ENCODE assay signal across 8 cellular contexts in genomic region chr10:89332718-89333281, GRCh38. TPM values are rescaled to one million over a fixed set of nuclear protein-coding genes. Genes with fewer than 3 reads are reported as not detected.
A peak's percentile ranks its signal among the peaks of the same experiment; 100 is the strongest.
DNase-seq lines count a peak whose midpoint lies in the region; ATAC-seq, FAIRE-seq and TF ChIP-seq lines count a peak whose summit lies in the region.

No MANE protein-coding gene starts in this region.

- H3K4me1 Mint-ChIP-seq in CD8-positive, alpha-beta T cell (ENCODE audit: low read depth) = peaks cover 63% of the 10 kb centered on the region
- peaks cover 87% of the 10 kb centered on the region for H3K4me1 Mint-ChIP-seq in activated CD8-positive, alpha-beta T cell treated with anti-CD3 and anti-CD28 coated beads, Interleukin-2, amount 10 ng/mL, durations not matched to agents 7 days and 5 days (ENCODE audit: low read depth)

- H3K9me3 Mint-ChIP-seq in CD8-positive, alpha-beta T cell = no peaks in the 10 kb centered on the region
- H3K9me3 Mint-ChIP-seq in activated CD8-positive, alpha-beta T cell treated with anti-CD3 and anti-CD28 coated beads, Interleukin-2, amount 10 ng/mL, durations not matched to agents 7 days and 5 days (ENCODE audit: insufficient read depth) = no peaks in the 10 kb centered on the region

- POLR2A ChIA-PET in CD8-positive, alpha-beta T cell (lab: Charles Lee) = interaction anchor here (0.6 to 0.9 kb wide), 2 partner anchors 82 to 1989 kb away, joined by 3 to 4 read pairs; partner anchors contain the start of gene LIPA
- POLR2A ChIA-PET in activated CD8-positive, alpha-beta T cell treated with anti-CD3 and anti-CD28 coated beads, Interleukin-2, amount 10 ng/mL, durations not matched to agents 7 days and 5 days (lab: Charles Lee) = interaction anchor here (0.6 to 1.8 kb wide), 11 partner anchors 8 to 406 kb away, joined by 3 to 10 read pairs (median 5); partner anchors contain the start of genes FAS and LIPA

- no peaks in the 10 kb centered on the region for H3K9me1 ChIP-seq in keratinocyte (ENCODE audit: control insufficient read depth, extremely low read depth, insufficient read depth, low read length)

- no peak for TF ChIP-seq CTCF in CD8-positive, alpha-beta T cell (IDR thresholded peaks at IDR 0.05)
- TF ChIP-seq CTCF in keratinocyte (optimal IDR thresholded peaks at IDR 0.05 in 1 of 3, IDR thresholded peaks at IDR 0.05 in 1 of 3, conservative IDR thresholded peaks at IDR 0.05 in 1 of 3; ENCODE audit: extremely low read depth in 1 of 3, insufficient read depth in 2 of 3, low read length in 3 of 3) (no peak), testis (IDR thresholded peaks at IDR 0.05) (no peak)

- H3K4me2 ChIP-seq in keratinocyte (ENCODE audit: control insufficient read depth, extremely low read depth, insufficient read depth, low read depth, low read length) = peak overlapping the region; percentile 90

- peak overlapping the region; percentile 22 for H3K4me3 ChIP-seq in CD8-positive, alpha-beta T cell (ENCODE audit: low read depth, low read length)
- H3K4me3 ChIP-seq in keratinocyte (ENCODE audit: control insufficient read depth in 2 of 3, extremely low read depth in 1 of 3, insufficient read depth in 2 of 3, low read depth in 1 of 3, low read length in 3 of 3) (peak overlapping the region; percentile 18 to 77 (median 58)), testis (peak overlapping the region; percentile 0 to 41)

- peak overlapping the region; percentile 80 for H3K4me3 Mint-ChIP-seq in CD8-positive, alpha-beta T cell
- H3K4me3 Mint-ChIP-seq in activated CD8-positive, alpha-beta T cell treated with anti-CD3 and anti-CD28 coated beads, Interleukin-2, amount 10 ng/mL, durations not matched to agents 7 days and 5 days = peak overlapping the region; percentile 93

- DNase-seq in CD8-positive, alpha-beta T cell = peak in 1 of 7 experiments; percentile 30
- no peak for DNase-seq in activated CD8-positive, alpha-beta T cell treated with anti-CD3 and anti-CD28 coated beads, Interleukin-2, amount 10 ng/mL, durations not matched to agents 7 days and 5 days
- DNase-seq in keratinocyte (ENCODE audit: low read depth, low spot score) (no peak), testis (no peak), RKO (ENCODE audit: low spot score) (no peak), NCI-H526 (lab: John Stamatoyannopoulos, UW) (no peak), hypothalamus (lab: John Stamatoyannopoulos, UW) (no peak)

- H3K79me2 ChIP-seq in keratinocyte (ENCODE audit: control insufficient read depth, insufficient read depth, low read length) = peaks cover 4% of the 10 kb centered on the region

- H3K4me1 ChIP-seq in CD8-positive, alpha-beta T cell (ENCODE audit: insufficient read depth, low read length) = peaks cover 41% of the 10 kb centered on the region
- peaks cover 33% of the 10 kb centered on the region for H3K4me1 ChIP-seq in keratinocyte (ENCODE audit: control insufficient read depth, extremely low read depth, insufficient read depth, low read length)
- H3K4me1 ChIP-seq in testis = peaks cover 11% of the 10 kb centered on the region

- H3K9me3 ChIP-seq in CD8-positive, alpha-beta T cell (ENCODE audit: low read length) = no peaks in the 10 kb centered on the region
- no peaks in the 10 kb centered on the region for H3K9me3 ChIP-seq in keratinocyte (ENCODE audit: control insufficient read depth, low read depth, low read length)
- no peaks in the 10 kb centered on the region for H3K9me3 ChIP-seq in testis

- H3K27me3 ChIP-seq in CD8-positive, alpha-beta T cell (ENCODE audit: insufficient read depth, low read length) = no peaks in the 10 kb centered on the region
- H3K27me3 ChIP-seq in keratinocyte (ENCODE audit: control insufficient read depth, extremely low read depth, insufficient read depth, low read length) = no peaks in the 10 kb centered on the region
- no peaks in the 10 kb centered on the region for H3K27me3 ChIP-seq in testis

- no peak for ATAC-seq in CD8-positive, alpha-beta T cell
- peak; percentile 23 for ATAC-seq in HG02588 (IDR thresholded peaks at IDR 0.05; ENCODE audit: unreplicated experiment)
- ATAC-seq in activated CD8-positive, alpha-beta T cell treated with anti-CD3 and anti-CD28 coated beads, Interleukin-2, amount 10 ng/mL, durations not matched to agents 7 days and 5 days = no peak

- peak overlapping the region; percentile 28 for H3K27ac ChIP-seq in CD8-positive, alpha-beta T cell (ENCODE audit: low read depth, low read length)
- H3K27ac ChIP-seq in keratinocyte (ENCODE audit: control insufficient read depth, insufficient read depth, low read length) (peak overlapping the region; percentile 74), testis (peak overlapping the region; percentile 32 to 42)

- CTCF ChIA-PET in CD8-positive, alpha-beta T cell (lab: Charles Lee) = interaction anchor here (0.9 to 1.3 kb wide), 2 partner anchors 36 to 86 kb away, joined by 4 to 5 read pairs; no protein-coding TSS in a partner anchor
- CTCF ChIA-PET in activated CD8-positive, alpha-beta T cell treated with anti-CD3 and anti-CD28 coated beads, Interleukin-2, amount 10 ng/mL, durations not matched to agents 7 days and 5 days (lab: Charles Lee) = interaction anchor here (0.8 to 2.2 kb wide), 5 partner anchors 31 to 80 kb away, joined by 3 to 9 read pairs (median 3); partner anchors contain the start of gene IFIT1

- intact Hi-C loops in CD8-positive, alpha-beta T cell (cut with DNase I, micrococcal nuclease) = loop anchor here in 1 of 2 experiments (1.0 kb wide), 2 partner anchors 30 to 82 kb away; partner anchors contain the start of genes IFIT2 and IFIT5
- intact Hi-C loops in testis (cut with DNase I; ENCODE audit: low total_unique reads) = no loop called here

- H3K36me3 Mint-ChIP-seq in CD8-positive, alpha-beta T cell = no peaks in the 10 kb centered on the region
- H3K36me3 Mint-ChIP-seq in activated CD8-positive, alpha-beta T cell treated with anti-CD3 and anti-CD28 coated beads, Interleukin-2, amount 10 ng/mL, durations not matched to agents 7 days and 5 days (ENCODE audit: low read depth) = peaks cover 64% of the 10 kb centered on the region

- dilution Hi-C loops in keratinocyte (cut with MboI; ENCODE audit: extremely low pct_ligation_motif_present, low sequenced_read_pairs) = no loop called here

- no peak for TF ChIP-seq POLR2A in testis (IDR thresholded peaks at IDR 0.05)

- peak overlapping the region; percentile 71 for H3K9ac ChIP-seq in keratinocyte (ENCODE audit: control insufficient read depth, extremely low read depth, insufficient read depth, low read length)

- FAIRE-seq in keratinocyte (lab: Jason Lieb, UNC) = no peak

- H3K27ac Mint-ChIP-seq in CD8-positive, alpha-beta T cell = peak overlapping the region; percentile 95
- peak overlapping the region; percentile 78 for H3K27ac Mint-ChIP-seq in activated CD8-positive, alpha-beta T cell treated with anti-CD3 and anti-CD28 coated beads, Interleukin-2, amount 10 ng/mL, durations not matched to agents 7 days and 5 days

- 43 to 45% methylated on average over 5 of the region's 5 CpGs for WGBS in testis, 2 donors

- peaks cover 17% of the 10 kb centered on the region for H3K27me3 Mint-ChIP-seq in CD8-positive, alpha-beta T cell (ENCODE audit: low read depth)
- H3K27me3 Mint-ChIP-seq in activated CD8-positive, alpha-beta T cell treated with anti-CD3 and anti-CD28 coated beads, Interleukin-2, amount 10 ng/mL, durations not matched to agents 7 days and 5 days (ENCODE audit: low read depth) = peaks cover 6% of the 10 kb centered on the region

- H3K36me3 ChIP-seq in CD8-positive, alpha-beta T cell (ENCODE audit: insufficient read depth, low read length) = no peaks in the 10 kb centered on the region
- H3K36me3 ChIP-seq in keratinocyte (ENCODE audit: control insufficient read depth in 2 of 2, extremely low read depth in 1 of 2, insufficient read depth in 2 of 2, low read length in 2 of 2) (no peaks in the 10 kb centered on the region), testis (ENCODE audit: low read depth, missing control alignments) (no peaks in the 10 kb centered on the region)

- H4K20me1 ChIP-seq in keratinocyte (ENCODE audit: control insufficient read depth, extremely low read depth, insufficient read depth, low read length) = no peaks in the 10 kb centered on the region

- H2AFZ ChIP-seq in keratinocyte (ENCODE audit: control insufficient read depth, low read length) = peak overlapping the region; percentile 15

RNA-seq across cellular contexts. Expression of gene IFIT3, which starts 5.0 kb away (rescaled TPM):
- total RNA-seq in CD8-positive, alpha-beta T cell = 1 to 10 TPM; 4.8 to 5.2 TPM
- total RNA-seq in activated CD8-positive, alpha-beta T cell treated with anti-CD3 and anti-CD28 coated beads, Interleukin-2, amount 10 ng/mL, durations not matched to agents 7 days and 5 days = 10 to 100 TPM; 42.8 to 43.7 TPM
- polyA plus RNA-seq in keratinocyte = 30.2 to 83.1 TPM (median 42.6 TPM) in 3 replicates
- 1.7 TPM for polyA plus RNA-seq in keratinocyte (2011; ENCODE audit: low read depth)
- polyA plus RNA-seq in keratinocyte (2011; cell fraction: cytosol; rRNA removed) = 22.6 and 33.1 TPM in 2 replicates
- polyA plus RNA-seq in keratinocyte (2011; cell fraction: nucleus; rRNA removed) = 31.4 and 34.0 TPM in 2 replicates
- 0.96 and 57.0 TPM in 2 replicates for polyA plus RNA-seq in keratinocyte (2012; ENCODE audit: low replicate concordance)
- 3.4 to 22.3 TPM (median 10.7 TPM) in 3 replicates for polyA minus RNA-seq in keratinocyte
- polyA minus RNA-seq in keratinocyte (2011; cell fraction: cytosol; rRNA and poly(A)+ RNA removed) = 11.7 TPM
- polyA minus RNA-seq in keratinocyte (2011; cell fraction: nucleus; rRNA and poly(A)+ RNA removed) = 9.2 and 19.9 TPM in 2 replicates
- 1 to 10 TPM; 5.4 to 6.9 TPM for total RNA-seq in testis
- polyA plus RNA-seq in testis (ENCODE audit: insufficient read depth, low read depth, low replicate concordance) = 10.6 TPM

RNA-seq across cellular contexts. Expression of gene IFIT2, which starts 31.0 kb away (rescaled TPM):
- total RNA-seq in CD8-positive, alpha-beta T cell = 10 to 100 TPM; 18.4 TPM
- total RNA-seq in activated CD8-positive, alpha-beta T cell treated with anti-CD3 and anti-CD28 coated beads, Interleukin-2, amount 10 ng/mL, durations not matched to agents 7 days and 5 days = 1 to 10 TPM; 7.3 TPM
- polyA plus RNA-seq in keratinocyte = 3.4 to 4.3 TPM (median 3.9 TPM) in 3 replicates
- polyA plus RNA-seq in keratinocyte (2011; ENCODE audit: low read depth) = 1.5 TPM
- polyA plus RNA-seq in keratinocyte (2011; cell fraction: cytosol; rRNA removed) = 2.3 and 3.8 TPM in 2 replicates
- polyA plus RNA-seq in keratinocyte (2011; cell fraction: nucleus; rRNA removed) = 3.8 and 4.4 TPM in 2 replicates
- polyA plus RNA-seq in keratinocyte (2012; ENCODE audit: low replicate concordance) = 1.1 and 3.7 TPM in 2 replicates
- polyA minus RNA-seq in keratinocyte = 0.26 to 2.6 TPM (median 1.7 TPM) in 3 replicates
- 2.5 TPM for polyA minus RNA-seq in keratinocyte (2011; cell fraction: cytosol; rRNA and poly(A)+ RNA removed)
- polyA minus RNA-seq in keratinocyte (2011; cell fraction: nucleus; rRNA and poly(A)+ RNA removed) = 2.4 and 3.6 TPM in 2 replicates
- total RNA-seq in testis = 1 to 10 TPM; 1.3 to 1.6 TPM
- 4.3 TPM for polyA plus RNA-seq in testis (ENCODE audit: insufficient read depth, low read depth, low replicate concordance)

RNA-seq across cellular contexts. Expression of gene IFIT1B, which starts 45.1 kb away (rescaled TPM):
- not detected for total RNA-seq in CD8-positive, alpha-beta T cell
- total RNA-seq in activated CD8-positive, alpha-beta T cell treated with anti-CD3 and anti-CD28 coated beads, Interleukin-2, amount 10 ng/mL, durations not matched to agents 7 days and 5 days = not detected
- polyA plus RNA-seq in keratinocyte (not detected in 3 replicates), testis (ENCODE audit: insufficient read depth, low read depth, low replicate concordance) (not detected)
- polyA plus RNA-seq in keratinocyte (2011; ENCODE audit: low read depth) = not detected
- polyA plus RNA-seq in keratinocyte (2011; cell fraction: cytosol; rRNA removed) = not detected in 2 replicates
- polyA plus RNA-seq in keratinocyte (2011; cell fraction: nucleus; rRNA removed) = not detected in 2 replicates
- polyA plus RNA-seq in keratinocyte (2012; ENCODE audit: low replicate concordance) = not detected in 2 replicates
- polyA minus RNA-seq in keratinocyte = not detected in 3 replicates
- polyA minus RNA-seq in keratinocyte (2011; cell fraction: cytosol; rRNA and poly(A)+ RNA removed) = not detected
- polyA minus RNA-seq in keratinocyte (2011; cell fraction: nucleus; rRNA and poly(A)+ RNA removed) = not detected in 2 replicates
- not detected for total RNA-seq in testis

RNA-seq across cellular contexts. Expression of gene IFIT1, which starts 59.6 kb away (rescaled TPM):
- 1 to 10 TPM; 1.9 to 2.5 TPM for total RNA-seq in CD8-positive, alpha-beta T cell
- total RNA-seq in activated CD8-positive, alpha-beta T cell treated with anti-CD3 and anti-CD28 coated beads, Interleukin-2, amount 10 ng/mL, durations not matched to agents 7 days and 5 days = 10 to 100 TPM; 29.8 to 31.8 TPM
- polyA plus RNA-seq in keratinocyte = 96.9 to 140 TPM (median 112 TPM) in 3 replicates
- 0.51 TPM for polyA plus RNA-seq in keratinocyte (2011; ENCODE audit: low read depth)
- polyA plus RNA-seq in keratinocyte (2011; cell fraction: cytosol; rRNA removed) = 47.7 and 95.1 TPM in 2 replicates
- polyA plus RNA-seq in keratinocyte (2011; cell fraction: nucleus; rRNA removed) = 73.5 and 102 TPM in 2 replicates
- polyA plus RNA-seq in keratinocyte (2012; ENCODE audit: low replicate concordance) = 1.6 and 83.3 TPM in 2 replicates
- 3.9 to 61.5 TPM (median 32.3 TPM) in 3 replicates for polyA minus RNA-seq in keratinocyte
- 20.1 TPM for polyA minus RNA-seq in keratinocyte (2011; cell fraction: cytosol; rRNA and poly(A)+ RNA removed)
- 25.6 and 37.2 TPM in 2 replicates for polyA minus RNA-seq in keratinocyte (2011; cell fraction: nucleus; rRNA and poly(A)+ RNA removed)
- 10 to 100 TPM; 13.1 to 15.3 TPM for total RNA-seq in testis
- polyA plus RNA-seq in testis (ENCODE audit: insufficient read depth, low read depth, low replicate concordance) = 14.8 TPM

Comparison
In these comparisons a context has a peak if more than half of its experiments do, and no peak if none do; other contexts are left out.
1. RNA of gene IFIT3, which starts 5.0 kb away (total RNA-seq): 42.8 to 43.7 TPM in activated CD8-positive, alpha-beta T cell treated with anti-CD3 and anti-CD28 coated beads, Interleukin-2, amount 10 ng/mL, durations not matched to agents 7 days and 5 days; 5.4 to 6.9 TPM in testis and 4.8 to 5.2 TPM in CD8-positive, alpha-beta T cell; every median in the first group is over 4 times any median in the second.
2. Peak in every context shown above with its lines, with median percentiles within 50 percentile points of each other: H3K27ac ChIP-seq and H3K4me3 ChIP-seq.